ENCODE assay signal across 9 cellular contexts in the genomic region with DNA sequence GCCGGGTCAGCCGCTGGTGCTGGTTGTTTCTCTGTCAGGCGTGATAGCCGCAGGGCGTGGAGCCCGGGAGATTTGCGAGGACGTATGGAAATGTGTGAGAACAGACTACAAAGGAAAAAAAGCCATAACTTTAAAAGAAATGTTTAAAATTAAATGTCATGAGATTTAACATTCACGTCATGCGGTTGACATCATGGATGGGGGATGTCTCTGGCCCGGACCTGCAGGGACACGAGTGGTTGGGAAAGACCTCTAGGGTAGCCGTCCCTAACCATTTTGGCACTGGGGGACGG. TPM values are rescaled to one million over a fixed set of nuclear protein-coding genes. Genes with fewer than 3 reads are reported as not detected.
DNase-seq lines count a peak whose midpoint lies in the region; FAIRE-seq and TF ChIP-seq lines count a peak whose summit lies in the region.
"Had no signal": no experiment of that assay in that cellular context is flagged by ENCODE, and none has a peak within 500 bp of the region (broad histone marks: within the 10 kb centered on the region; RNA-seq: fewer than 3 reads in every experiment).

No MANE protein-coding gene starts in this region.

- peaks cover 34% of the 10 kb centered on the region for H3K4me1 Mint-ChIP-seq in CD14-positive monocyte

- H3K23ac ChIP-seq in H1 (ENCODE audit: insufficient read length) (no peak overlapping the region), trophoblast cell (ENCODE audit: low read length) (no peak overlapping the region)

- no peak for TF ChIP-seq POLR2A in H1 (IDR thresholded peaks at IDR 0.05; ENCODE audit: control extremely low read depth in 1 of 2, low read depth in 2 of 2, low read length in 2 of 2)

- CTCF ChIA-PET in RWPE1 (lab: Yijun Ruan, JAX) (no interaction called here), H1 (lab: Charles Lee; ENCODE audit: partially characterized antibody) (no interaction called here)

- no peak overlapping the region for H2AFZ ChIP-seq in H1 (ENCODE audit: low read length)
- no peak overlapping the region for H2AFZ ChIP-seq in trophoblast cell (ENCODE audit: insufficient read depth, low read length, poor library complexity)

- H3K9me3 ChIP-seq in H1 (ENCODE audit: insufficient read depth in 2 of 2, low read depth in 1 of 2, low read length in 1 of 2) (peaks cover 8 to 12% of the 10 kb centered on the region in 2 experiments), trophoblast cell (ENCODE audit: insufficient read depth, low read depth, low read length) (peaks cover 4% of the 10 kb centered on the region)

- H3K4me2 ChIP-seq in H1 (ENCODE audit: insufficient read depth in 1 of 2, low read depth in 2 of 2, low read length in 2 of 2) (0 out of 4 replicates have a peak overlapping the region, but pooled peaks of 1 of the 2 experiments have one; percentile 98), trophoblast cell (ENCODE audit: low read length) (peak overlapping the region; percentile 84)

- H3K27ac Mint-ChIP-seq in CD14-positive monocyte, result peak overlapping the region in 6 of 7 donors; percentile 74 to 89 (median 85)

- H2AK5ac ChIP-seq in H1 (ENCODE audit: low read depth, low read length) (0 out of 2 replicates have a peak overlapping the region, but pooled peaks have one; percentile 1), trophoblast cell (ENCODE audit: low read length) (no peak overlapping the region)

- H2BK15ac ChIP-seq in H1 (ENCODE audit: low read length), result no peak overlapping the region; the same call in 1 of the 2 replicates

- TF ChIP-seq CTCF in CD14-positive monocyte (IDR thresholded peaks at IDR 0.05), result no peak
- TF ChIP-seq CTCF in RWPE1 (conservative IDR thresholded peaks at IDR 0.05; ENCODE audit: low read depth), result no peak
- TF ChIP-seq CTCF in H1 (IDR thresholded peaks at IDR 0.05; ENCODE audit: control extremely low read depth in 1 of 3, insufficient read depth in 1 of 3, low read depth in 1 of 3, low read length in 3 of 3), result no peak

- DNase-seq in CD14-positive monocyte (ENCODE audit: low spot score), result no peak
- DNase-seq in RWPE1 (ENCODE audit: low spot score), result no peak
- DNase-seq in H1 (ENCODE audit: low read depth in 1 of 2, low spot score in 2 of 2), result no peak
- no peak for DNase-seq in trophoblast cell
- DNase-seq in SIG-M5 treated with dmso at 0.1 percent for 504 hours (lab: John Stamatoyannopoulos, UW; ENCODE audit: unreplicated experiment), result no peak
- no peak for DNase-seq in GOT3 (lab: John Stamatoyannopoulos, UW)
- no peak for DNase-seq in NCI-H146 (lab: John Stamatoyannopoulos, UW)
- DNase-seq in NCI-H82 (lab: John Stamatoyannopoulos, UW), result no peak

- no peaks in the 10 kb centered on the region for H3K36me3 Mint-ChIP-seq in CD14-positive monocyte

- no peak overlapping the region for H4K12ac ChIP-seq in trophoblast cell (ENCODE audit: low read depth, low read length)

- H4K91ac ChIP-seq in H1 (replicated peaks; ENCODE audit: insufficient read length, low read length) (no peak overlapping the region), trophoblast cell (ENCODE audit: low read depth, low read length) (no peak overlapping the region)

- no peak overlapping the region for H2BK120ac ChIP-seq in H1 (replicated peaks; ENCODE audit: low read depth, low read length)
- H2BK120ac ChIP-seq in trophoblast cell (ENCODE audit: insufficient read depth, low read length, poor library complexity), result no peak overlapping the region

- peaks cover 14% of the 10 kb centered on the region for H3K23me2 ChIP-seq in H1 (ENCODE audit: low read depth, low read length)

- 32% methylated on average over 14 of the region's 14 CpGs; no CpG with 5 or more reads in 1 of the 2 experiments for WGBS in H1 (ENCODE audit: extremely low coverage in 1 of 2, insufficient coverage in 1 of 2, insufficient read length in 1 of 2, insufficient replicate concordance in 2 of 2, low coverage in 1 of 2, low lambda C conversion rate in 2 of 2, missing lambda C conversion rate in 1 of 2), 2 experiments
- WGBS in trophoblast cell (ENCODE audit: extremely low coverage, insufficient coverage, insufficient read length), result no CpG with 5 or more reads among the region's 14 CpGs

- H3K4me3 Mint-ChIP-seq in CD14-positive monocyte, result peak overlapping the region; percentile 65 to 76

- H3K79me2 ChIP-seq in H1 (ENCODE audit: control insufficient read depth in 1 of 2, insufficient read depth in 2 of 2, low read length in 2 of 2), result peaks cover 5 to 41% of the 10 kb centered on the region in 2 experiments
- peaks cover 7% of the 10 kb centered on the region for H3K79me2 ChIP-seq in trophoblast cell (ENCODE audit: control insufficient read depth, insufficient read depth, low read length, poor library complexity)

- H3K27me3 ChIP-seq in H1 (replicated peaks in 1 of 4; ENCODE audit: control insufficient read depth in 3 of 4, extremely low read depth in 1 of 4, insufficient read depth in 3 of 4, low read length in 3 of 4) (peaks cover 6 to 18% (median 16%) of the 10 kb centered on the region in 4 experiments), trophoblast cell (ENCODE audit: insufficient read depth, low read length) (no peaks in the 10 kb centered on the region)

- H3K4me1 ChIP-seq in H1 (replicated peaks in 1 of 4; ENCODE audit: control insufficient read depth in 3 of 4, insufficient read depth in 4 of 4, low read length in 3 of 4) (peaks cover 2 to 11% (median 8%) of the 10 kb centered on the region in 4 experiments; a peak in 4 of 7 replicates), trophoblast cell (ENCODE audit: control insufficient read depth in 1 of 2, insufficient read depth in 2 of 2, low read length in 2 of 2) (peaks cover 4 to 7% of the 10 kb centered on the region in 2 experiments)

- H2BK12ac ChIP-seq in H1 (ENCODE audit: low read depth, low read length) (no peak overlapping the region), trophoblast cell (ENCODE audit: low read length) (no peak overlapping the region)

- H3K14ac ChIP-seq in H1 (ENCODE audit: insufficient read length), result no peak overlapping the region
- no peak overlapping the region for H3K14ac ChIP-seq in trophoblast cell (ENCODE audit: low read length)

- H4K8ac ChIP-seq in H1 (ENCODE audit: extremely low read depth, insufficient read depth, low read length) (peak overlapping the region; percentile 97; the same call in 1 of the 2 replicates), trophoblast cell (ENCODE audit: low read depth, low read length) (no peak overlapping the region)

- H3K27ac ChIP-seq in RWPE1 (peak overlapping the region; percentile 88), H1 (ENCODE audit: low read depth, low read length) (no peak overlapping the region), trophoblast cell (ENCODE audit: low read depth, low read length) (no peak overlapping the region)

- H3K18ac ChIP-seq in H1 (ENCODE audit: extremely low read depth, low read length) (no peak overlapping the region), trophoblast cell (ENCODE audit: low read length) (no peak overlapping the region)

- H2BK20ac ChIP-seq in H1 (ENCODE audit: low read length), result no peak overlapping the region

- H4K20me1 ChIP-seq in H1 (replicated peaks in 1 of 2; ENCODE audit: control insufficient read depth in 1 of 2, insufficient read depth in 2 of 2, low read length in 2 of 2), result peaks cover 2 to 9% of the 10 kb centered on the region in 2 experiments

- TF ChIP-seq EP300 in H1 (IDR thresholded peaks at IDR 0.05; ENCODE audit: borderline replicate concordance in 1 of 2, low read depth in 2 of 2, low read length in 2 of 2), result no peak

- peaks cover 3 to 5% (median 5%) of the 10 kb centered on the region in 3 donors for H3K27me3 Mint-ChIP-seq in CD14-positive monocyte (ENCODE audit: low read depth in 3 of 3)

- H3K36me3 ChIP-seq in H1 (ENCODE audit: control insufficient read depth in 2 of 4, insufficient read depth in 4 of 4, low read length in 3 of 4) (peaks cover 0 to 5% (median 0%) of the 10 kb centered on the region in 4 experiments; a peak in 1 of 8 replicates), trophoblast cell (ENCODE audit: control insufficient read depth in 1 of 2, insufficient read depth in 2 of 2, low read length in 2 of 2) (no peaks in the 10 kb centered on the region)
- H3K36me3 ChIP-seq: HAP-1 had no signal

- no peak overlapping the region for H4K5ac ChIP-seq in H1 (ENCODE audit: insufficient read length, low read depth, low read length)

- H3K9ac ChIP-seq in H1 (replicated peaks in 1 of 4; ENCODE audit: extremely low read depth in 1 of 4, low read depth in 3 of 4, low read length in 3 of 4) (no peak overlapping the region), trophoblast cell (ENCODE audit: low read length) (no peak overlapping the region)

- H3K9me3 Mint-ChIP-seq in CD14-positive monocyte, result peaks cover 2 to 11% (median 6%) of the 10 kb centered on the region in 7 donors

- no peak for FAIRE-seq in H1 (lab: Jason Lieb, UNC)

- TF ChIP-seq RAD21 in H1 (IDR thresholded peaks at IDR 0.05 in 1 of 2, conservative IDR thresholded peaks at IDR 0.05 in 1 of 2; ENCODE audit: low read depth in 2 of 2, low read length in 2 of 2), result no peak

- H3K4ac ChIP-seq in H1 (replicated peaks; ENCODE audit: insufficient read length, low read depth, low read length) (peak overlapping the region; percentile 86), trophoblast cell (ENCODE audit: low read depth, low read length) (no peak overlapping the region)

- H3K56ac ChIP-seq in H1 (replicated peaks; ENCODE audit: insufficient read length, low read depth, low read length), result no peak overlapping the region

- intact Hi-C loops in CD14-positive monocyte (cut with micrococcal nuclease), result loop anchor here in 1 of 2 donors (5.0 kb wide), 1 partner anchor 50 kb away; no protein-coding TSS in a partner anchor

- H3K79me1 ChIP-seq in H1 (ENCODE audit: low read depth, low read length) (peaks cover 3% of the 10 kb centered on the region; the same call in 1 of the 2 replicates), trophoblast cell (ENCODE audit: low read length) (peaks cover 7% of the 10 kb centered on the region)

- H2BK5ac ChIP-seq in H1 (ENCODE audit: low read depth, low read length) (no peak overlapping the region), trophoblast cell (ENCODE audit: low read depth, low read length, poor library complexity) (no peak overlapping the region)

- POLR2A ChIA-PET in RWPE1 (lab: Yijun Ruan, JAX; ENCODE audit: low non-redundant PET) (interaction anchor here (0.6 kb wide), 1 partner anchor 26 kb away, joined by 4 read pairs; no protein-coding TSS in a partner anchor), H1 (lab: Charles Lee; ENCODE audit: partially characterized antibody) (interaction anchor here (2.9 to 3.1 kb wide), 2 partner anchors 11 to 18 kb away, joined by 25 to 40 read pairs; no protein-coding TSS in a partner anchor)

- peak overlapping the region in 1 of 4 experiments; percentile 93; a peak in 1 of 8 replicates for H3K4me3 ChIP-seq in H1 (ENCODE audit: extremely low read depth in 1 of 4, insufficient read depth in 2 of 4, low read depth in 3 of 4, low read length in 4 of 4)
- H3K4me3 ChIP-seq in trophoblast cell (ENCODE audit: low read depth, low read length), result no peak overlapping the region

RNA-seq across cellular contexts. Expression of a gene that starts 0.6 kb away (rescaled TPM):
- 100 to 1,000 TPM; 376 to 439 TPM for polyA plus RNA-seq in CD14-positive monocyte
- total RNA-seq in H1 (2021; fragmentation: NEBNext Ultra II Directional; extraction: Animal tissue kit (Norgen Biotek cat#: 25700)), result 63.1 and 65.1 TPM in 2 replicates
- 65.4 and 70.0 TPM in 2 replicates for polyA plus RNA-seq in H1 (2011; rRNA removed)
- polyA plus RNA-seq in H1 (2011; cell fraction: cytosol; rRNA removed), result 73.0 TPM
- 58.2 TPM for polyA plus RNA-seq in H1 (2011; cell fraction: nucleus; rRNA removed)
- polyA plus RNA-seq in H1 (2012, experiment 1 of 2), result 60.3 to 80.3 TPM (median 67.1 TPM) in 4 replicates
- 55.3 TPM for polyA plus RNA-seq in H1 (2012, experiment 2 of 2)
- polyA plus RNA-seq in H1 (2013, experiment 1 of 2), result 78.6 TPM
- polyA plus RNA-seq in H1 (2013, experiment 2 of 2), result 86.8 TPM
- polyA minus RNA-seq in H1 (2011; rRNA and poly(A)+ RNA removed), result 56.6 and 57.4 TPM in 2 replicates
- polyA minus RNA-seq in H1 (2011; cell fraction: cytosol; rRNA and poly(A)+ RNA removed), result 35.1 TPM
- polyA minus RNA-seq in H1 (2011; cell fraction: nucleus; rRNA and poly(A)+ RNA removed), result 73.0 TPM
- polyA plus RNA-seq in trophoblast cell (2013), result 20.1 and 20.9 TPM in 2 replicates
